1 cellular context compared by ENCODE assay signal in the genomic region with DNA sequence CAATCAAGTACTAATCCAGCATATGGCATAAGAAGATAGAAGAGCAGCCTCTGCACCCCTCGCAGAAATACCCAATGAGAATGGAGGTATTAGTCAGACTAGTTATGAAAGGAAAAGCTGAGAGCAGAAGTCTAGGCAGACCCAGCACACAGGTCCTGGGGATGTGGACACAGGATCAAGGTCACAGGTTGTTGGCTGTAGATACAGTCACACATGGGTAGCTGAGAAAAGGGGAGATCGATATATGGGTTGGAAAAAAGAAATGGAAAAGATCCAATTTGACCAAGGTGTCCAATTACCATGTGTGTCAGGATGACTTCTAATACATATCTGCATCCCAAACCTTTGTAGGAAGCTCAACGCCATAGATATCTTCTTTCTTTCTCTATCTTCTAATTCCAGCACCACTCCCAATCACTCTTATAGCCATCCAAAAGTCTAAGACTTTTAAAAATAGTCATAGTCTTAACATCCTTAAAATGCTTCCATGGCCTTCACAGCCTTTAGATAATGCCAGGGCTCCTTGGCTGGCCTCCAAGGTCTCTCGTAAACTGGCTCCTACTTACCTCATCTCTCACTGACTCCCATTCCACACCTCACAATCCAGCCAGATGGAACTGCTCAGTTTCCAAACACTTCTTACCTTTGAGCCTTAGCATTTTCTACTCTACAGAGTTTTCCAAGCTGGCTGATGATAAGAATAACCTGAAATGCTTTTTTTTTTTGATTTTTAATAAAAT.
TF ChIP-seq lines count a peak whose summit lies in the region.

No MANE protein-coding gene starts in this region.

TF ChIP-seq in HepG2, 621 proteins besides CTCF, POLR2A, EP300 and RAD21 (continued from another document and continues in another):
- TF ChIP-seq, protein P1, sequence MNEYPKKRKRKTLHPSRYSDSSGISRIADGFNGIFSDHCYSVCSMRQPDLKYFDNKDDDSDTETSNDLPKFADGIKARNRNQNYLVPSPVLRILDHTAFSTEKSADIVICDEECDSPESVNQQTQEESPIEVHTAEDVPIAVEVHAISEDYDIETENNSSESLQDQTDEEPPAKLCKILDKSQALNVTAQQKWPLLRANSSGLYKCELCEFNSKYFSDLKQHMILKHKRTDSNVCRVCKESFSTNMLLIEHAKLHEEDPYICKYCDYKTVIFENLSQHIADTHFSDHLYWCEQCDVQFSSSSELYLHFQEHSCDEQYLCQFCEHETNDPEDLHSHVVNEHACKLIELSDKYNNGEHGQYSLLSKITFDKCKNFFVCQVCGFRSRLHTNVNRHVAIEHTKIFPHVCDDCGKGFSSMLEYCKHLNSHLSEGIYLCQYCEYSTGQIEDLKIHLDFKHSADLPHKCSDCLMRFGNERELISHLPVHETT (CRISPR knock-in tag; conservative IDR thresholded peaks at IDR 0.05): no peak
- TF ChIP-seq TBP (CRISPR knock-in tag; IDR thresholded peaks at IDR 0.05): no peak
- TF ChIP-seq, protein P2, sequence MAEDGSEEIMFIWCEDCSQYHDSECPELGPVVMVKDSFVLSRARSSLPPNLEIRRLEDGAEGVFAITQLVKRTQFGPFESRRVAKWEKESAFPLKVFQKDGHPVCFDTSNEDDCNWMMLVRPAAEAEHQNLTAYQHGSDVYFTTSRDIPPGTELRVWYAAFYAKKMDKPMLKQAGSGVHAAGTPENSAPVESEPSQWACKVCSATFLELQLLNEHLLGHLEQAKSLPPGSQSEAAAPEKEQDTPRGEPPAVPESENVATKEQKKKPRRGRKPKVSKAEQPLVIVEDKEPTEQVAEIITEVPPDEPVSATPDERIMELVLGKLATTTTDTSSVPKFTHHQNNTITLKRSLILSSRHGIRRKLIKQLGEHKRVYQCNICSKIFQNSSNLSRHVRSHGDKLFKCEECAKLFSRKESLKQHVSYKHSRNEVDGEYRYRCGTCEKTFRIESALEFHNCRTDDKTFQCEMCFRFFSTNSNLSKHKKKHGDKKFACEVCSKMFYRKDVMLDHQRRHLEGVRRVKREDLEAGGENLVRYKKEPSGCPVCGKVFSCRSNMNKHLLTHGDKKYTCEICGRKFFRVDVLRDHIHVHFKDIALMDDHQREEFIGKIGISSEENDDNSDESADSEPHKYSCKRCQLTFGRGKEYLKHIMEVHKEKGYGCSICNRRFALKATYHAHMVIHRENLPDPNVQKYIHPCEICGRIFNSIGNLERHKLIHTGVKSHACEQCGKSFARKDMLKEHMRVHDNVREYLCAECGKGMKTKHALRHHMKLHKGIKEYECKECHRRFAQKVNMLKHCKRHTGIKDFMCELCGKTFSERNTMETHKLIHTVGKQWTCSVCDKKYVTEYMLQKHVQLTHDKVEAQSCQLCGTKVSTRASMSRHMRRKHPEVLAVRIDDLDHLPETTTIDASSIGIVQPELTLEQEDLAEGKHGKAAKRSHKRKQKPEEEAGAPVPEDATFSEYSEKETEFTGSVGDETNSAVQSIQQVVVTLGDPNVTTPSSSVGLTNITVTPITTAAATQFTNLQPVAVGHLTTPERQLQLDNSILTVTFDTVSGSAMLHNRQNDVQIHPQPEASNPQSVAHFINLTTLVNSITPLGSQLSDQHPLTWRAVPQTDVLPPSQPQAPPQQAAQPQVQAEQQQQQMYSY (CRISPR knock-in tag; IDR thresholded peaks at IDR 0.05): peak; percentile 80
- TF ChIP-seq ZNF10 (CRISPR knock-in tag; IDR thresholded peaks at IDR 0.05; ENCODE audit: borderline replicate concordance, low read depth): no peak
- TF ChIP-seq, protein P3, sequence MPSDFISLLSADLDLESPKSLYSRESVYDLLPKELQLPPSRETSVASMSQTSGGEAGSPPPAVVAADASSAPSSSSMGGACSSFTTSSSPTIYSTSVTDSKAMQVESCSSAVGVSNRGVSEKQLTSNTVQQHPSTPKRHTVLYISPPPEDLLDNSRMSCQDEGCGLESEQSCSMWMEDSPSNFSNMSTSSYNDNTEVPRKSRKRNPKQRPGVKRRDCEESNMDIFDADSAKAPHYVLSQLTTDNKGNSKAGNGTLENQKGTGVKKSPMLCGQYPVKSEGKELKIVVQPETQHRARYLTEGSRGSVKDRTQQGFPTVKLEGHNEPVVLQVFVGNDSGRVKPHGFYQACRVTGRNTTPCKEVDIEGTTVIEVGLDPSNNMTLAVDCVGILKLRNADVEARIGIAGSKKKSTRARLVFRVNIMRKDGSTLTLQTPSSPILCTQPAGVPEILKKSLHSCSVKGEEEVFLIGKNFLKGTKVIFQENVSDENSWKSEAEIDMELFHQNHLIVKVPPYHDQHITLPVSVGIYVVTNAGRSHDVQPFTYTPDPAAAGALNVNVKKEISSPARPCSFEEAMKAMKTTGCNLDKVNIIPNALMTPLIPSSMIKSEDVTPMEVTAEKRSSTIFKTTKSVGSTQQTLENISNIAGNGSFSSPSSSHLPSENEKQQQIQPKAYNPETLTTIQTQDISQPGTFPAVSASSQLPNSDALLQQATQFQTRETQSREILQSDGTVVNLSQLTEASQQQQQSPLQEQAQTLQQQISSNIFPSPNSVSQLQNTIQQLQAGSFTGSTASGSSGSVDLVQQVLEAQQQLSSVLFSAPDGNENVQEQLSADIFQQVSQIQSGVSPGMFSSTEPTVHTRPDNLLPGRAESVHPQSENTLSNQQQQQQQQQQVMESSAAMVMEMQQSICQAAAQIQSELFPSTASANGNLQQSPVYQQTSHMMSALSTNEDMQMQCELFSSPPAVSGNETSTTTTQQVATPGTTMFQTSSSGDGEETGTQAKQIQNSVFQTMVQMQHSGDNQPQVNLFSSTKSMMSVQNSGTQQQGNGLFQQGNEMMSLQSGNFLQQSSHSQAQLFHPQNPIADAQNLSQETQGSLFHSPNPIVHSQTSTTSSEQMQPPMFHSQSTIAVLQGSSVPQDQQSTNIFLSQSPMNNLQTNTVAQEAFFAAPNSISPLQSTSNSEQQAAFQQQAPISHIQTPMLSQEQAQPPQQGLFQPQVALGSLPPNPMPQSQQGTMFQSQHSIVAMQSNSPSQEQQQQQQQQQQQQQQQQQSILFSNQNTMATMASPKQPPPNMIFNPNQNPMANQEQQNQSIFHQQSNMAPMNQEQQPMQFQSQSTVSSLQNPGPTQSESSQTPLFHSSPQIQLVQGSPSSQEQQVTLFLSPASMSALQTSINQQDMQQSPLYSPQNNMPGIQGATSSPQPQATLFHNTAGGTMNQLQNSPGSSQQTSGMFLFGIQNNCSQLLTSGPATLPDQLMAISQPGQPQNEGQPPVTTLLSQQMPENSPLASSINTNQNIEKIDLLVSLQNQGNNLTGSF (CRISPR knock-in tag; IDR thresholded peaks at IDR 0.05): no peak
- TF ChIP-seq TCF7 (IDR thresholded peaks at IDR 0.05; ENCODE audit: low read depth): no peak
- no peak for TF ChIP-seq ZNF121 (CRISPR knock-in tag; IDR thresholded peaks at IDR 0.05)
- no peak for TF ChIP-seq HMGA1 (CRISPR knock-in tag; conservative IDR thresholded peaks at IDR 0.05)
- no peak for TF ChIP-seq ZNF737 (CRISPR knock-in tag; IDR thresholded peaks at IDR 0.05; ENCODE audit: borderline replicate concordance)
- TF ChIP-seq ZNF839 (CRISPR knock-in tag; IDR thresholded peaks at IDR 0.05; ENCODE audit: borderline replicate concordance): no peak
- TF ChIP-seq STAG1 (CRISPR knock-in tag; IDR thresholded peaks at IDR 0.05): no peak
- TF ChIP-seq NR3C1 (CRISPR knock-in tag; IDR thresholded peaks at IDR 0.05): no peak
- TF ChIP-seq, protein P4, sequence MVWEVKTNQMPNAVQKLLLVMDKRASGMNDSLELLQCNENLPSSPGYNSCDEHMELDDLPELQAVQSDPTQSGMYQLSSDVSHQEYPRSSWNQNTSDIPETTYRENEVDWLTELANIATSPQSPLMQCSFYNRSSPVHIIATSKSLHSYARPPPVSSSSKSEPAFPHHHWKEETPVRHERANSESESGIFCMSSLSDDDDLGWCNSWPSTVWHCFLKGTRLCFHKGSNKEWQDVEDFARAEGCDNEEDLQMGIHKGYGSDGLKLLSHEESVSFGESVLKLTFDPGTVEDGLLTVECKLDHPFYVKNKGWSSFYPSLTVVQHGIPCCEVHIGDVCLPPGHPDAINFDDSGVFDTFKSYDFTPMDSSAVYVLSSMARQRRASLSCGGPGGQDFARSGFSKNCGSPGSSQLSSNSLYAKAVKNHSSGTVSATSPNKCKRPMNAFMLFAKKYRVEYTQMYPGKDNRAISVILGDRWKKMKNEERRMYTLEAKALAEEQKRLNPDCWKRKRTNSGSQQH (CRISPR knock-in tag; IDR thresholded peaks at IDR 0.05; ENCODE audit: low read depth): no peak
- TF ChIP-seq, protein P5, sequence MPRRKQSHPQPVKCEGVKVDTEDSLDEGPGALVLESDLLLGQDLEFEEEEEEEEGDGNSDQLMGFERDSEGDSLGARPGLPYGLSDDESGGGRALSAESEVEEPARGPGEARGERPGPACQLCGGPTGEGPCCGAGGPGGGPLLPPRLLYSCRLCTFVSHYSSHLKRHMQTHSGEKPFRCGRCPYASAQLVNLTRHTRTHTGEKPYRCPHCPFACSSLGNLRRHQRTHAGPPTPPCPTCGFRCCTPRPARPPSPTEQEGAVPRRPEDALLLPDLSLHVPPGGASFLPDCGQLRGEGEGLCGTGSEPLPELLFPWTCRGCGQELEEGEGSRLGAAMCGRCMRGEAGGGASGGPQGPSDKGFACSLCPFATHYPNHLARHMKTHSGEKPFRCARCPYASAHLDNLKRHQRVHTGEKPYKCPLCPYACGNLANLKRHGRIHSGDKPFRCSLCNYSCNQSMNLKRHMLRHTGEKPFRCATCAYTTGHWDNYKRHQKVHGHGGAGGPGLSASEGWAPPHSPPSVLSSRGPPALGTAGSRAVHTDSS (CRISPR knock-in tag; conservative IDR thresholded peaks at IDR 0.05): no peak
- no peak for TF ChIP-seq ZSCAN12 (CRISPR knock-in tag; IDR thresholded peaks at IDR 0.05)
- TF ChIP-seq SMAD1 (CRISPR knock-in tag; IDR thresholded peaks at IDR 0.05; ENCODE audit: borderline replicate concordance, low read depth): no peak
- TF ChIP-seq ARNT (IDR thresholded peaks at IDR 0.05): no peak
- TF ChIP-seq, protein P6, sequence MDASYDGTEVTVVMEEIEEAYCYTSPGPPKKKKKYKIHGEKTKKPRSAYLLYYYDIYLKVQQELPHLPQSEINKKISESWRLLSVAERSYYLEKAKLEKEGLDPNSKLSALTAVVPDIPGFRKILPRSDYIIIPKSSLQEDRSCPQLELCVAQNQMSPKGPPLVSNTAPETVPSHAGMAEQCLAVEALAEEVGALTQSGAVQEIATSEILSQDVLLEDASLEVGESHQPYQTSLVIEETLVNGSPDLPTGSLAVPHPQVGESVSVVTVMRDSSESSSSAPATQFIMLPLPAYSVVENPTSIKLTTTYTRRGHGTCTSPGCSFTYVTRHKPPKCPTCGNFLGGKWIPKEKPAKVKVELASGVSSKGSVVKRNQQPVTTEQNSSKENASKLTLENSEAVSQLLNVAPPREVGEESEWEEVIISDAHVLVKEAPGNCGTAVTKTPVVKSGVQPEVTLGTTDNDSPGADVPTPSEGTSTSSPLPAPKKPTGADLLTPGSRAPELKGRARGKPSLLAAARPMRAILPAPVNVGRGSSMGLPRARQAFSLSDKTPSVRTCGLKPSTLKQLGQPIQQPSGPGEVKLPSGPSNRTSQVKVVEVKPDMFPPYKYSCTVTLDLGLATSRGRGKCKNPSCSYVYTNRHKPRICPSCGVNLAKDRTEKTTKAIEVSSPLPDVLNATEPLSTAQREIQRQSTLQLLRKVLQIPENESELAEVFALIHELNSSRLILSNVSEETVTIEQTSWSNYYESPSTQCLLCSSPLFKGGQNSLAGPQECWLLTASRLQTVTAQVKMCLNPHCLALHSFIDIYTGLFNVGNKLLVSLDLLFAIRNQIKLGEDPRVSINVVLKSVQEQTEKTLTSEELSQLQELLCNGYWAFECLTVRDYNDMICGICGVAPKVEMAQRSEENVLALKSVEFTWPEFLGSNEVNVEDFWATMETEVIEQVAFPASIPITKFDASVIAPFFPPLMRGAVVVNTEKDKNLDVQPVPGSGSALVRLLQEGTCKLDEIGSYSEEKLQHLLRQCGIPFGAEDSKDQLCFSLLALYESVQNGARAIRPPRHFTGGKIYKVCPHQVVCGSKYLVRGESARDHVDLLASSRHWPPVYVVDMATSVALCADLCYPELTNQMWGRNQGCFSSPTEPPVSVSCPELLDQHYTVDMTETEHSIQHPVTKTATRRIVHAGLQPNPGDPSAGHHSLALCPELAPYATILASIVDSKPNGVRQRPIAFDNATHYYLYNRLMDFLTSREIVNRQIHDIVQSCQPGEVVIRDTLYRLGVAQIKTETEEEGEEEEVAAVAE (CRISPR knock-in tag; IDR thresholded peaks at IDR 0.05; ENCODE audit: borderline replicate concordance): no peak
- TF ChIP-seq, protein P7, sequence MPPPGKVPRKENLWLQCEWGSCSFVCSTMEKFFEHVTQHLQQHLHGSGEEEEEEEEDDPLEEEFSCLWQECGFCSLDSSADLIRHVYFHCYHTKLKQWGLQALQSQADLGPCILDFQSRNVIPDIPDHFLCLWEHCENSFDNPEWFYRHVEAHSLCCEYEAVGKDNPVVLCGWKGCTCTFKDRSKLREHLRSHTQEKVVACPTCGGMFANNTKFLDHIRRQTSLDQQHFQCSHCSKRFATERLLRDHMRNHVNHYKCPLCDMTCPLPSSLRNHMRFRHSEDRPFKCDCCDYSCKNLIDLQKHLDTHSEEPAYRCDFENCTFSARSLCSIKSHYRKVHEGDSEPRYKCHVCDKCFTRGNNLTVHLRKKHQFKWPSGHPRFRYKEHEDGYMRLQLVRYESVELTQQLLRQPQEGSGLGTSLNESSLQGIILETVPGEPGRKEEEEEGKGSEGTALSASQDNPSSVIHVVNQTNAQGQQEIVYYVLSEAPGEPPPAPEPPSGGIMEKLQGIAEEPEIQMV (CRISPR knock-in tag; IDR thresholded peaks at IDR 0.05; ENCODE audit: low read depth): no peak
- TF ChIP-seq ZNF780A (CRISPR knock-in tag; IDR thresholded peaks at IDR 0.05): no peak
- TF ChIP-seq, protein P8, sequence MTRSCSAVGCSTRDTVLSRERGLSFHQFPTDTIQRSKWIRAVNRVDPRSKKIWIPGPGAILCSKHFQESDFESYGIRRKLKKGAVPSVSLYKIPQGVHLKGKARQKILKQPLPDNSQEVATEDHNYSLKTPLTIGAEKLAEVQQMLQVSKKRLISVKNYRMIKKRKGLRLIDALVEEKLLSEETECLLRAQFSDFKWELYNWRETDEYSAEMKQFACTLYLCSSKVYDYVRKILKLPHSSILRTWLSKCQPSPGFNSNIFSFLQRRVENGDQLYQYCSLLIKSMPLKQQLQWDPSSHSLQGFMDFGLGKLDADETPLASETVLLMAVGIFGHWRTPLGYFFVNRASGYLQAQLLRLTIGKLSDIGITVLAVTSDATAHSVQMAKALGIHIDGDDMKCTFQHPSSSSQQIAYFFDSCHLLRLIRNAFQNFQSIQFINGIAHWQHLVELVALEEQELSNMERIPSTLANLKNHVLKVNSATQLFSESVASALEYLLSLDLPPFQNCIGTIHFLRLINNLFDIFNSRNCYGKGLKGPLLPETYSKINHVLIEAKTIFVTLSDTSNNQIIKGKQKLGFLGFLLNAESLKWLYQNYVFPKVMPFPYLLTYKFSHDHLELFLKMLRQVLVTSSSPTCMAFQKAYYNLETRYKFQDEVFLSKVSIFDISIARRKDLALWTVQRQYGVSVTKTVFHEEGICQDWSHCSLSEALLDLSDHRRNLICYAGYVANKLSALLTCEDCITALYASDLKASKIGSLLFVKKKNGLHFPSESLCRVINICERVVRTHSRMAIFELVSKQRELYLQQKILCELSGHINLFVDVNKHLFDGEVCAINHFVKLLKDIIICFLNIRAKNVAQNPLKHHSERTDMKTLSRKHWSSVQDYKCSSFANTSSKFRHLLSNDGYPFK (CRISPR knock-in tag; IDR thresholded peaks at IDR 0.05; ENCODE audit: borderline replicate concordance): no peak
- TF ChIP-seq RFX3 (CRISPR knock-in tag; IDR thresholded peaks at IDR 0.05): no peak
- no peak for TF ChIP-seq ZNF577 (CRISPR knock-in tag; IDR thresholded peaks at IDR 0.05; ENCODE audit: borderline replicate concordance, low read depth)
- TF ChIP-seq, protein P9, sequence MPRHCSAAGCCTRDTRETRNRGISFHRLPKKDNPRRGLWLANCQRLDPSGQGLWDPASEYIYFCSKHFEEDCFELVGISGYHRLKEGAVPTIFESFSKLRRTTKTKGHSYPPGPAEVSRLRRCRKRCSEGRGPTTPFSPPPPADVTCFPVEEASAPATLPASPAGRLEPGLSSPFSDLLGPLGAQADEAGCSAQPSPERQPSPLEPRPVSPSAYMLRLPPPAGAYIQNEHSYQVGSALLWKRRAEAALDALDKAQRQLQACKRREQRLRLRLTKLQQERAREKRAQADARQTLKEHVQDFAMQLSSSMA (CRISPR knock-in tag; IDR thresholded peaks at IDR 0.05): no peak
- TF ChIP-seq KDM6A (CRISPR knock-in tag; IDR thresholded peaks at IDR 0.05; ENCODE audit: low read depth): no peak
- no peak for TF ChIP-seq GATAD1 (CRISPR knock-in tag; IDR thresholded peaks at IDR 0.05)
- TF ChIP-seq GATAD2A (CRISPR knock-in tag; IDR thresholded peaks at IDR 0.05): 0 out of 2 replicates have a peak, but pooled peaks have one; percentile 18
